22 cellular contexts compared by ENCODE assay signal in the genomic region with DNA sequence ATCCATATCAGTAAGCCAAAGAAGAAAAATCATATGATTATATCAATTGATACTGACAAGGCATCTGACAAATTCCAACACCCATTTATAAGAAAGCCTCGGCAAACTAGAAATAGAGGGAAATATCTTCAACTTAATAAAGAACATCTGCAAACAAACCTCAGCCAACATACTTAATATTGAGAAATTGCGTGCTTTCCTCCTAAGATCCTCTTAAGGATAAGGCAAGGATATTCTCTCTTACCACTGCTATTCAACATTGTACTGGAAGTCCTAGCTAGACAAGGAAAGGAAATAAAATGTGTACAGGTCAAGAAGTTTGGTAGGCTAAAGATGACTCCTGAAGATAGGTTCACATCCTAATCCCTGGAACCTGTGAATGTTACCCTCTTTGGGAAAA.
"Had no signal": no experiment of that assay in that cellular context is flagged by ENCODE, and none has a peak within 500 bp of the region (broad histone marks: within the 10 kb centered on the region; RNA-seq: fewer than 3 reads in every experiment).

No MANE protein-coding gene starts in this region.

- H3K27ac ChIP-seq: epithelial cell of prostate, gastroesophageal sphincter, sigmoid colon, testis, vagina, WERI-Rb-1 had no signal

- H3K4me1 ChIP-seq: gastroesophageal sphincter, sigmoid colon, testis, vagina had no signal

- FAIRE-seq: islet of Langerhans had no signal

- H3K9me3 ChIP-seq: gastroesophageal sphincter, testis, vagina had no signal

- ATAC-seq: activated CD8-positive, alpha-beta memory T cell treated with anti-CD3 and anti-CD28 coated beads, Interleukin-2, amount 10 ng/mL, durations not matched to agents 7 days and 5 days; activated CD8-positive, alpha-beta T cell treated with anti-CD3 and anti-CD28 coated beads for 36 hours; gastroesophageal sphincter had no signal

- H3K27me3 ChIP-seq: gastroesophageal sphincter, sigmoid colon, testis, vagina had no signal

- H3K4me3 ChIP-seq: gastroesophageal sphincter, sigmoid colon, smooth muscle cell, testis, vagina had no signal

- DNase-seq: activated CD4-positive, alpha-beta T cell treated with anti-CD3 and anti-CD28 coated beads, Interleukin-2, amount 10 ng/mL, durations not matched to agents 7 days and 5 days; activated CD4-positive, CD25-positive, alpha-beta regulatory T cell treated with anti-CD3 and anti-CD28 coated beads, Interleukin-2, amount 50 U/mL, for 72 hours; activated CD8-positive, alpha-beta memory T cell treated with anti-CD3 and anti-CD28 coated beads, Interleukin-2, amount 10 ng/mL, durations not matched to agents 7 days and 5 days; activated CD8-positive, alpha-beta T cell treated with anti-CD3 and anti-CD28 coated beads for 36 hours; activated effector memory CD4-positive, alpha-beta T cell treated with anti-CD3 and anti-CD28 coated beads, Interleukin-2, amount 50 U/mL, for 16 hours; activated naive CD4-positive, alpha-beta T cell treated with anti-CD3 and anti-CD28 coated beads, Interleukin-2, amount 10 ng/mL, durations not matched to agents 7 days and 5 days; activated T-cell treated with anti-CD3 and anti-CD28 coated beads for 4 hours; cerebellar nuclear complex; head of caudate nucleus; hypothalamus; mesenchymal stem cell; sigmoid colon; stimulated activated CD4-positive, alpha-beta T cell treated with anti-CD3 and anti-CD28 coated beads, Interleukin-15, amount 100 ng/mL, for 24 hours; stimulated activated naive CD4-positive, alpha-beta T cell; testis; trophoblast cell; WERI-Rb-1 had no signal

- H3K36me3 ChIP-seq: vagina had no signal
